In genomic region chr22:46593211-46593676, GRCh38 we compare ENCODE assay signal across 10 cellular contexts. TPM values are rescaled to one million over a fixed set of nuclear protein-coding genes. Genes with fewer than 3 reads are reported as not detected.
DNase-seq lines count a peak whose midpoint lies in the region; ATAC-seq and TF ChIP-seq lines count a peak whose summit lies in the region.
"Had no signal": no experiment of that assay in that cellular context is flagged by ENCODE, and none has a peak within 500 bp of the region (broad histone marks: within the 10 kb centered on the region; RNA-seq: fewer than 3 reads in every experiment).

No MANE protein-coding gene starts in this region.

- H3K9ac ChIP-seq in Karpas-422 (ENCODE audit: low read length) (peak overlapping the region; percentile 36), adipocyte (ENCODE audit: low read length) (peak overlapping the region; percentile 66)

- TF ChIP-seq CTCF in DOHH2 (IDR thresholded peaks at IDR 0.05; ENCODE audit: low read depth, low read length, poor library complexity, severe bottlenecking) (no peak), natural killer cell (IDR thresholded peaks at IDR 0.05) (no peak)

- H3K4me2 ChIP-seq in DOHH2 (ENCODE audit: low read length) = peak overlapping the region; percentile 70
- peak overlapping the region; percentile 55 for H3K4me2 ChIP-seq in Karpas-422 (ENCODE audit: low read depth, low read length, poor library complexity, severe bottlenecking)

- DNase-seq in Karpas-422 = peak; percentile 57
- DNase-seq in adipocyte (ENCODE audit: low read depth) = no peak
- peak; percentile 32 for DNase-seq in natural killer cell
- DNase-seq in hepatic stellate cell (ENCODE audit: low spot score) = no peak
- DNase-seq in NCI-H345 treated with DMSO at 0.1 percent for 48 hours (lab: John Stamatoyannopoulos, UW; ENCODE audit: unreplicated experiment) = no peak
- DNase-seq in stimulated activated CD4-positive, alpha-beta T cell treated with anti-CD3 and anti-CD28 coated beads, Interleukin-15, amount 100 ng/mL, for 24 hours = no peak
- DNase-seq: activated effector memory CD4-positive, alpha-beta T cell treated with anti-CD3 and anti-CD28 coated beads, Interleukin-2, amount 50 U/mL, for 16 hours had no signal

- peaks cover 10% of the 10 kb centered on the region for H3F3A ChIP-seq in DOHH2 (ENCODE audit: control insufficient read depth, insufficient read depth)

- H3K9me2 ChIP-seq in DOHH2 (replicated peaks; ENCODE audit: control insufficient read depth, low read length) (no peaks in the 10 kb centered on the region), Karpas-422 (replicated peaks; ENCODE audit: insufficient read depth, low read length) (no peaks in the 10 kb centered on the region)

- peak overlapping the region; percentile 78 for H3K27ac ChIP-seq in DOHH2 (ENCODE audit: low read depth, low read length)
- H3K27ac ChIP-seq in Karpas-422 (ENCODE audit: low read length) = no peak overlapping the region

- H3K27ac Mint-ChIP-seq in natural killer cell = peak overlapping the region; percentile 84 to 90
- H3K27ac Mint-ChIP-seq: progenitor cell of endocrine pancreas had no signal

- H3K79me2 ChIP-seq in DOHH2 (ENCODE audit: control insufficient read depth, low read length) (peaks cover 29% of the 10 kb centered on the region), Karpas-422 (ENCODE audit: low read length) (no peaks in the 10 kb centered on the region)

- H3K9me3 ChIP-seq in DOHH2 (ENCODE audit: control insufficient read depth, insufficient read depth, low read length) = no peaks in the 10 kb centered on the region
- H3K9me3 ChIP-seq in Karpas-422 (ENCODE audit: low read length) = no peaks in the 10 kb centered on the region
- no peaks in the 10 kb centered on the region for H3K9me3 ChIP-seq in adipocyte (ENCODE audit: control insufficient read depth, low read length)

- H3K36me3 ChIP-seq in DOHH2 (ENCODE audit: control insufficient read depth, low read length) = no peaks in the 10 kb centered on the region; the same call in 1 of the 2 replicates
- no peaks in the 10 kb centered on the region for H3K36me3 ChIP-seq in Karpas-422 (ENCODE audit: insufficient read depth, low read length)
- H3K36me3 ChIP-seq in adipocyte (ENCODE audit: control insufficient read depth, insufficient read depth, low read length, severe bottlenecking) = no peaks in the 10 kb centered on the region

- intact Hi-C loops in natural killer cell (cut with micrococcal nuclease) = no loop called here

- peak overlapping the region; percentile 86 for H3K4me3 Mint-ChIP-seq in natural killer cell

- peak; percentile 50 to 78 (median 53) for ATAC-seq in natural killer cell
- ATAC-seq in GM18907 (IDR thresholded peaks at IDR 0.05; ENCODE audit: unreplicated experiment) = no peak

- H3K4me1 ChIP-seq in DOHH2 (ENCODE audit: control insufficient read depth, low read length) (peaks cover 57% of the 10 kb centered on the region), Karpas-422 (ENCODE audit: low read length) (peaks cover 37% of the 10 kb centered on the region), adipocyte (ENCODE audit: control insufficient read depth, insufficient read depth, low read length) (peaks cover 34% of the 10 kb centered on the region)

- no peaks in the 10 kb centered on the region for H3K36me3 Mint-ChIP-seq in natural killer cell

- H3K4me1 Mint-ChIP-seq in natural killer cell = peaks cover 21 to 40% of the 10 kb centered on the region in 2 donors

- H3K27me3 Mint-ChIP-seq in natural killer cell (ENCODE audit: low read depth in 2 of 2) = no peaks in the 10 kb centered on the region
- H3K27me3 Mint-ChIP-seq: progenitor cell of endocrine pancreas had no signal

- H3K27me3 ChIP-seq in DOHH2 (ENCODE audit: control insufficient read depth, low read length) (no peaks in the 10 kb centered on the region), Karpas-422 (ENCODE audit: low read length) (no peaks in the 10 kb centered on the region), adipocyte (replicated peaks; ENCODE audit: control insufficient read depth, insufficient read depth, low read length) (no peaks in the 10 kb centered on the region)

- no peaks in the 10 kb centered on the region for H3K9me3 Mint-ChIP-seq in natural killer cell

- peak overlapping the region; percentile 66 for H3K4me3 ChIP-seq in DOHH2 (ENCODE audit: low read length)
- no peak overlapping the region for H3K4me3 ChIP-seq in Karpas-422 (ENCODE audit: low read length)
- H3K4me3 ChIP-seq in adipocyte (ENCODE audit: low read length) = no peak overlapping the region

- no peak overlapping the region for H2AFZ ChIP-seq in Karpas-422 (ENCODE audit: low read length)

- H4K20me1 ChIP-seq in DOHH2 (ENCODE audit: control insufficient read depth, insufficient read depth, low read depth, low read length) = no peaks in the 10 kb centered on the region
- no peaks in the 10 kb centered on the region; the same call in 1 of the 2 replicates for H4K20me1 ChIP-seq in Karpas-422 (ENCODE audit: insufficient read depth, low read depth, low read length)

RNA-seq across cellular contexts. Expression of gene GRAMD4, which starts 26.9 kb away (rescaled TPM):
- total RNA-seq in Karpas-422 (2014; rRNA removed; shearing (Covaris generic); ENCODE audit: low replicate concordance) = 29.0 and 43.1 TPM in 2 replicates
- total RNA-seq in natural killer cell = 10 to 100 TPM; 30.0 to 78.5 (median 41.6) TPM

RNA-seq across cellular contexts. Expression of gene CELSR1, which starts 55.8 kb away (rescaled TPM):
- 0.11 and 0.51 TPM in 2 replicates for total RNA-seq in Karpas-422 (2014; rRNA removed; shearing (Covaris generic); ENCODE audit: low replicate concordance)
- total RNA-seq in natural killer cell = 1 to 10 TPM in 2 of 3 donors, under 1 TPM in 1; 0.89 to 3.9 (median 1.9) TPM

Comparison
In these comparisons a context has a peak if more than half of its experiments do, and no peak if none do; other contexts are left out.
1. DNase-seq: peak in Karpas-422 (single experiment) and natural killer cell (single experiment); none in adipocyte (single experiment), hepatic stellate cell (single experiment), NCI-H345 treated with DMSO at 0.1 percent for 48 hours (single experiment) and stimulated activated CD4-positive, alpha-beta T cell treated with anti-CD3 and anti-CD28 coated beads, Interleukin-15, amount 100 ng/mL, for 24 hours (single experiment).